16 cellular contexts compared by ENCODE assay signal in genomic region chr6:143180205-143180604, GRCh38.
DNase-seq lines count a peak whose midpoint lies in the region; ATAC-seq, FAIRE-seq and TF ChIP-seq lines count a peak whose summit lies in the region.
"Had no signal": no experiment of that assay in that cellular context is flagged by ENCODE, and none has a peak within 500 bp of the region (broad histone marks: within the 10 kb centered on the region; RNA-seq: fewer than 3 reads in every experiment).

No MANE protein-coding gene starts in this region.

- TF ChIP-seq POLR2A in K562 (conservative IDR thresholded peaks at IDR 0.05), result no peak

- H3K79me2 ChIP-seq in K562 (ENCODE audit: control insufficient read depth, insufficient read depth, low read length), result peaks cover 96% of the 10 kb centered on the region

- DNase-seq in right cardiac atrium, result no peak
- DNase-seq in Right ventricle myocardium superior, result no peak
- no peak for DNase-seq in K562 (ENCODE audit: extremely low read depth in 1 of 4, low spot score in 3 of 4)
- DNase-seq in midbrain (lab: John Stamatoyannopoulos, UW), result peak; percentile 6
- DNase-seq in Ammon's horn (ENCODE audit: low spot score), result no peak
- no peak for DNase-seq in NCI-H345 treated with DMSO at 0.1 percent for 48 hours (lab: John Stamatoyannopoulos, UW; ENCODE audit: unreplicated experiment)
- DNase-seq: ACHN; Calu3; CD8-positive, alpha-beta T cell; DMS79 treated with DMSO at 0.1 percent for 48 hours; GF-D8; HCEC 1CT had no signal

- H3K4me1 ChIP-seq in right cardiac atrium (ENCODE audit: control insufficient read depth, insufficient read depth, low read length) (peaks cover 5% of the 10 kb centered on the region), K562 (replicated peaks in 1 of 2; ENCODE audit: control insufficient read depth in 2 of 2, insufficient read depth in 2 of 2, low read length in 2 of 2) (peaks cover 0 to 10% of the 10 kb centered on the region in 2 experiments; a peak in 3 of 5 replicates)

- no peak overlapping the region for H3K9ac ChIP-seq in K562 (ENCODE audit: insufficient read depth in 1 of 2, low read depth in 2 of 2, low read length in 2 of 2)

- WGBS in right cardiac atrium, result 37% methylated on average over 2 of the region's 2 CpGs
- 93% methylated on average over 2 of the region's 2 CpGs for WGBS in K562 (ENCODE audit: insufficient coverage, low coverage, missing lambda C conversion rate)

- no peaks in the 10 kb centered on the region; the same call in 1 of the 2 replicates for H4K20me1 ChIP-seq in K562 (replicated peaks; ENCODE audit: control insufficient read depth, insufficient read depth, low read length)

- H3K4me2 ChIP-seq in K562 (ENCODE audit: insufficient read depth, low read length), result no peak overlapping the region
- H3K4me2 ChIP-seq: GM23338 had no signal

- in situ Hi-C loops in K562 (cut with MboI), result no loop called here

- TF ChIP-seq RAD21 in K562 (CRISPR knock-in tag; conservative IDR thresholded peaks at IDR 0.05 in 1 of 2, IDR thresholded peaks at IDR 0.05 in 1 of 2), result no peak

- TF ChIP-seq CTCF in K562 (IDR thresholded peaks at IDR 0.05 in 2 of 3, conservative IDR thresholded peaks at IDR 0.05 in 1 of 3; ENCODE audit: insufficient read depth in 2 of 3, low read depth in 1 of 3, low read length in 3 of 3), result no peak

- H3K36me3 ChIP-seq in K562 (ENCODE audit: control insufficient read depth, insufficient read depth, low read length), result peaks cover 98% of the 10 kb centered on the region

- no peaks in the 10 kb centered on the region for H3K27me3 ChIP-seq in right cardiac atrium (ENCODE audit: control insufficient read depth, insufficient read depth)
- H3K27me3 ChIP-seq in K562 (ENCODE audit: control insufficient read depth in 2 of 2, insufficient read depth in 2 of 2, low read length in 2 of 2), result no peaks in the 10 kb centered on the region

- no TSS peak for BruUV-seq in K562 (replicated peaks; lab: Mats Ljungman, UMichigan)

- intact Hi-C loops in right cardiac atrium (cut with DNase I), result no loop called here
- intact Hi-C loops in Right ventricle myocardium superior (cut with DNase I), result no loop called here
- intact Hi-C loops in K562 (cut with micrococcal nuclease), result no loop called here

- H3K9me1 ChIP-seq in K562 (ENCODE audit: control insufficient read depth, insufficient read depth, low read length), result peaks cover 5% of the 10 kb centered on the region

- H3K27ac ChIP-seq in right cardiac atrium (ENCODE audit: low read length) (no peak overlapping the region), K562 (ENCODE audit: extremely low read depth, low read depth, low read length) (no peak overlapping the region)
- H3K27ac ChIP-seq: HL-60 had no signal

- POLR2A ChIA-PET in K562 (lab: Yijun Ruan, JAX), result interaction anchor here (0.9 to 1.7 kb wide), 3 partner anchors 9 to 14 kb away, joined by 3 to 5 read pairs (median 4); no protein-coding TSS in a partner anchor

- ATAC-seq in right cardiac atrium (no peak), Right ventricle myocardium superior (ENCODE audit: poor library complexity) (no peak), K562 (no peak), HG02884 (IDR thresholded peaks at IDR 0.05; ENCODE audit: unreplicated experiment) (no peak)
- ATAC-seq: CD8-positive, alpha-beta T cell; GM23338 had no signal

- CTCF ChIA-PET in K562 (lab: Yijun Ruan, JAX; ENCODE audit: low intra/inter-chr PET ratio), result no interaction called here

- no peak overlapping the region for H2AFZ ChIP-seq in K562 (ENCODE audit: low read depth, low read length)
- H2AFZ ChIP-seq: GM23338 had no signal

- FAIRE-seq in K562 (lab: Jason Lieb, UNC), result peak; percentile 42
- FAIRE-seq: H54 had no signal

- H3K9me3 ChIP-seq in right cardiac atrium (ENCODE audit: control insufficient read depth, low read length) (no peaks in the 10 kb centered on the region), K562 (replicated peaks; ENCODE audit: control insufficient read depth, insufficient read depth, low read depth, low read length) (peaks cover under 1% of the 10 kb centered on the region; the same call in 1 of the 2 replicates)

- H3K4me3 ChIP-seq in right cardiac atrium (ENCODE audit: low read length) (peak overlapping the region; percentile 9), K562 (no peak overlapping the region)
- H3K4me3 ChIP-seq: GM23338 had no signal

- TF ChIP-seq EP300 in K562 (IDR thresholded peaks at IDR 0.05; ENCODE audit: low read length), result no peak

TF ChIP-seq in K562, 482 proteins besides CTCF, POLR2A, EP300 and RAD21:
- TF ChIP-seq ZNF830 (CRISPR knock-in tag; IDR thresholded peaks at IDR 0.05), result no peak
- TF ChIP-seq MCM7 (IDR thresholded peaks at IDR 0.05), result no peak
- no peak for TF ChIP-seq ZNF444 (CRISPR knock-in tag; IDR thresholded peaks at IDR 0.05)
- no peak for TF ChIP-seq KLF16 (IDR thresholded peaks at IDR 0.05)
- TF ChIP-seq PTTG1 (tag; IDR thresholded peaks at IDR 0.05; ENCODE audit: low read depth), result no peak
- TF ChIP-seq HDAC6 (IDR thresholded peaks at IDR 0.05; ENCODE audit: low read depth, low read length), result no peak
- TF ChIP-seq FOXP4 (CRISPR knock-in tag; IDR thresholded peaks at IDR 0.05; ENCODE audit: borderline replicate concordance), result no peak
- TF ChIP-seq, protein P1, sequence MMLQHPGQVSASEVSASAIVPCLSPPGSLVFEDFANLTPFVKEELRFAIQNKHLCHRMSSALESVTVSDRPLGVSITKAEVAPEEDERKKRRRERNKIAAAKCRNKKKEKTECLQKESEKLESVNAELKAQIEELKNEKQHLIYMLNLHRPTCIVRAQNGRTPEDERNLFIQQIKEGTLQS (IDR thresholded peaks at IDR 0.05), result no peak
- TF ChIP-seq, protein P1 (CRISPR knock-in tag; conservative IDR thresholded peaks at IDR 0.05), result no peak
- TF ChIP-seq, protein P2, sequence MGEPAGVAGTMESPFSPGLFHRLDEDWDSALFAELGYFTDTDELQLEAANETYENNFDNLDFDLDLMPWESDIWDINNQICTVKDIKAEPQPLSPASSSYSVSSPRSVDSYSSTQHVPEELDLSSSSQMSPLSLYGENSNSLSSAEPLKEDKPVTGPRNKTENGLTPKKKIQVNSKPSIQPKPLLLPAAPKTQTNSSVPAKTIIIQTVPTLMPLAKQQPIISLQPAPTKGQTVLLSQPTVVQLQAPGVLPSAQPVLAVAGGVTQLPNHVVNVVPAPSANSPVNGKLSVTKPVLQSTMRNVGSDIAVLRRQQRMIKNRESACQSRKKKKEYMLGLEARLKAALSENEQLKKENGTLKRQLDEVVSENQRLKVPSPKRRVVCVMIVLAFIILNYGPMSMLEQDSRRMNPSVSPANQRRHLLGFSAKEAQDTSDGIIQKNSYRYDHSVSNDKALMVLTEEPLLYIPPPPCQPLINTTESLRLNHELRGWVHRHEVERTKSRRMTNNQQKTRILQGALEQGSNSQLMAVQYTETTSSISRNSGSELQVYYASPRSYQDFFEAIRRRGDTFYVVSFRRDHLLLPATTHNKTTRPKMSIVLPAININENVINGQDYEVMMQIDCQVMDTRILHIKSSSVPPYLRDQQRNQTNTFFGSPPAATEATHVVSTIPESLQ (CRISPR knock-in tag; IDR thresholded peaks at IDR 0.05), result no peak
- no peak for TF ChIP-seq ZSCAN32 (CRISPR knock-in tag; IDR thresholded peaks at IDR 0.05)
- no peak for TF ChIP-seq SREBF2 (CRISPR knock-in tag; IDR thresholded peaks at IDR 0.05)
- no peak for TF ChIP-seq CC2D1A (IDR thresholded peaks at IDR 0.05)
- TF ChIP-seq TBP (optimal IDR thresholded peaks at IDR 0.05; ENCODE audit: low read depth, low read length), result no peak
